ENCODE assay signal across 20 cellular contexts in genomic region chr14:85527006-85527405, GRCh38. TPM values are rescaled to one million over a fixed set of nuclear protein-coding genes. Genes with fewer than 3 reads are reported as not detected.
DNase-seq lines count a peak whose midpoint lies in the region; ATAC-seq, FAIRE-seq and TF ChIP-seq lines count a peak whose summit lies in the region.
"Had no signal": no experiment of that assay in that cellular context is flagged by ENCODE, and none has a peak within 500 bp of the region (broad histone marks: within the 10 kb centered on the region; RNA-seq: fewer than 3 reads in every experiment).

No MANE protein-coding gene starts in this region.

- DNase-seq in A673 (ENCODE audit: low spot score) (peak; percentile 35), HTR-8/SVneo (ENCODE audit: insufficient read length, low spot score) (peak; percentile 8), kidney glomerular epithelial cell (lab: John Stamatoyannopoulos, UW) (peak; percentile 50), DMS 273 (lab: John Stamatoyannopoulos, UW; ENCODE audit: unreplicated experiment) (no peak), SW480 (ENCODE audit: low spot score) (no peak)
- no peak for DNase-seq in stimulated activated CD4-positive, alpha-beta T cell treated with anti-CD3 and anti-CD28 coated beads, Interleukin-2, amount 100 ng/mL, for 48 hours
- DNase-seq: activated CD4-positive, CD25-positive, alpha-beta regulatory T cell treated with anti-CD3 and anti-CD28 coated beads, Interleukin-2, amount 50 U/mL, for 72 hours; activated naive CD8-positive, alpha-beta T cell treated with anti-CD3 and anti-CD28 coated beads for 36 hours; activated T-cell treated with anti-CD3 and anti-CD28 coated beads, Interleukin-2, amount 50 U/mL, for 24 hours; cortex of kidney; NCI-H1694; NCI-H524; occipital lobe; PC-9; stimulated activated naive CD4-positive, alpha-beta T cell treated with Interleukin-2 at 50 U/mL for 16 hours; T-helper 1 cell; uterus had no signal

- intact Hi-C loops in A673 (cut with micrococcal nuclease; ENCODE audit: unreplicated experiment) = no loop called here

- peak overlapping the region; percentile 92 to 98 (median 96) for H3K4me3 Mint-ChIP-seq in brain
- H3K4me3 Mint-ChIP-seq: activated naive CD8-positive, alpha-beta T cell treated with anti-CD3 and anti-CD28 coated beads for 36 hours; activated T-cell treated with anti-CD3 and anti-CD28 coated beads, Interleukin-2, amount 50 U/mL, for 24 hours; GM23338 had no signal

- no TSS peak for BruUV-seq in A673 (replicated peaks; lab: Mats Ljungman, UMichigan)

- no peak for FAIRE-seq in HTR-8/SVneo (lab: Jason Lieb, UNC)

- peak overlapping the region; percentile 77 for H3K4me3 ChIP-seq in A673 (ENCODE audit: low read depth, low read length, poor library complexity, severe bottlenecking)
- H3K4me3 ChIP-seq: GM23338, PC-9, uterus had no signal

- H3K27me3 ChIP-seq in A673 (replicated peaks; ENCODE audit: insufficient read depth, low read depth, low read length, poor library complexity) = no peaks in the 10 kb centered on the region
- H3K27me3 ChIP-seq: uterus had no signal

- peaks cover 24% of the 10 kb centered on the region for H3K27me3 Mint-ChIP-seq in brain

- CTCF ChIA-PET in A673 (lab: Charles Lee) = no interaction called here

- H3K4me1 ChIP-seq in A673 (ENCODE audit: insufficient read depth, low read length, poor library complexity, severe bottlenecking) = peaks cover 19% of the 10 kb centered on the region
- H3K4me1 ChIP-seq: uterus had no signal

- H3K27ac ChIP-seq in A673 (ENCODE audit: low read depth, low read length, poor library complexity, severe bottlenecking) = peak overlapping the region; percentile 90
- H3K27ac ChIP-seq: PC-9 had no signal

- H3K4me1 Mint-ChIP-seq in brain = peaks cover 30% of the 10 kb centered on the region

- POLR2A ChIA-PET in A673 (lab: Charles Lee; ENCODE audit: low non-redundant PET) = interaction anchor here (0.6 kb wide), 1 partner anchor 60 kb away, joined by 8 read pairs; no protein-coding TSS in a partner anchor

- H3K9me3 ChIP-seq in A673 (ENCODE audit: low read depth, low read length, poor library complexity, severe bottlenecking) = no peaks in the 10 kb centered on the region
- H3K9me3 ChIP-seq: uterus had no signal

- no peak for ATAC-seq in HG03378 (IDR thresholded peaks at IDR 0.05; ENCODE audit: unreplicated experiment)
- ATAC-seq: GM23338 had no signal

- H3K9me3 Mint-ChIP-seq in brain = peaks cover 0 to 4% (median 0%) of the 10 kb centered on the region in 5 experiments
- H3K9me3 Mint-ChIP-seq: activated T-cell treated with anti-CD3 and anti-CD28 coated beads, Interleukin-2, amount 50 U/mL, for 24 hours; GM23338 had no signal

- peak overlapping the region in 3 of 5 experiments; percentile 8 to 98 (median 96) for H3K27ac Mint-ChIP-seq in brain
- H3K27ac Mint-ChIP-seq: activated naive CD8-positive, alpha-beta T cell treated with anti-CD3 and anti-CD28 coated beads for 36 hours; activated T-cell treated with anti-CD3 and anti-CD28 coated beads, Interleukin-2, amount 50 U/mL, for 24 hours; GM23338 had no signal

- H3K36me3 Mint-ChIP-seq in brain = no peaks in the 10 kb centered on the region

- H3K36me3 ChIP-seq in A673 (ENCODE audit: insufficient read depth, low read length, poor library complexity, severe bottlenecking) = no peaks in the 10 kb centered on the region
- H3K36me3 ChIP-seq: uterus had no signal

- no peak for TF ChIP-seq CTCF in A673 (conservative IDR thresholded peaks at IDR 0.05; ENCODE audit: low read depth, low read length)
- no peak for TF ChIP-seq CTCF in brain (conservative IDR thresholded peaks at IDR 0.05)

RNA-seq across cellular contexts. Expression of gene FLRT2, which starts 2.9 kb away (rescaled TPM):
- total RNA-seq in A673 (2021) = 107 and 128 TPM in 2 replicates
- 3.9 TPM for polyA plus RNA-seq in brain (ENCODE audit: insufficient read depth, low read depth, low replicate concordance)
- total RNA-seq: activated naive CD8-positive, alpha-beta T cell treated with anti-CD3 and anti-CD28 coated beads for 36 hours had no signal

Comparison
In these comparisons a context has a peak if more than half of its experiments do, and no peak if none do; other contexts are left out.
1. DNase-seq: peak in A673 (single experiment), HTR-8/SVneo (single experiment) and kidney glomerular epithelial cell (single experiment); none in DMS 273 (single experiment), SW480 (single experiment) and stimulated activated CD4-positive, alpha-beta T cell treated with anti-CD3 and anti-CD28 coated beads, Interleukin-2, amount 100 ng/mL, for 48 hours (0 of 2).